In genomic region chr7:138869353-138869752, GRCh38 we compare ENCODE assay signal across 34 cellular contexts.
"Had no signal": no experiment of that assay in that cellular context is flagged by ENCODE, and none has a peak within 500 bp of the region (broad histone marks: within the 10 kb centered on the region; RNA-seq: fewer than 3 reads in every experiment).

No MANE protein-coding gene starts in this region.

- H3K4me3 Mint-ChIP-seq: activated CD4-positive, alpha-beta T cell treated with anti-CD3 and anti-CD28 coated beads, Interleukin-2, amount 10 ng/mL, durations not matched to agents 24 days and 14 days; activated CD8-positive, alpha-beta T cell treated with anti-CD3 and anti-CD28 coated beads, Interleukin-2, amount 10 ng/mL, durations not matched to agents 7 days and 5 days; activated T-cell treated with anti-CD3 and anti-CD28 coated beads, Interleukin-2, amount 50 U/mL, for 24 hours; brain; IgD-negative memory B cell; T-helper 2 cell treated with Interferon-gamma antibody and Interleukin-4, amounts not matched to agents 5 μg/mL and 100 μg/mL, for 36 hours had no signal

- ATAC-seq: activated CD8-positive, alpha-beta T cell treated with anti-CD3 and anti-CD28 coated beads, Interleukin-2, amount 10 ng/mL, durations not matched to agents 7 days and 5 days; activated naive CD4-positive, alpha-beta T cell treated with anti-CD3 and anti-CD28 coated beads, Interleukin-2, amount 50 U/mL, for 72 hours; PC-3; Right ventricle myocardium inferior; SK-N-SH treated with all-trans-retinoic acid at 6 μM for 48 hours had no signal

- H3K36me3 Mint-ChIP-seq: activated naive CD4-positive, alpha-beta T cell treated with anti-CD3 and anti-CD28 coated beads, Interleukin-2, amount 50 U/mL, for 72 hours had no signal

- H3K27ac ChIP-seq: adrenal gland, Peyer's patch, RWPE1 had no signal

- FAIRE-seq: TTC549 had no signal

- H3K27me3 Mint-ChIP-seq: activated T-cell treated with anti-CD3 and anti-CD28 coated beads, Interleukin-2, amount 50 U/mL, for 24 hours; brain had no signal

- H3K27me3 ChIP-seq: adrenal gland, MG63, Peyer's patch had no signal

- H3K4me1 ChIP-seq: adrenal gland, Peyer's patch had no signal

- H3K27ac Mint-ChIP-seq: activated CD4-positive, alpha-beta T cell treated with anti-CD3 and anti-CD28 coated beads, Interleukin-2, amount 10 ng/mL, durations not matched to agents 24 days and 14 days; activated CD8-positive, alpha-beta T cell treated with anti-CD3 and anti-CD28 coated beads, Interleukin-2, amount 10 ng/mL, durations not matched to agents 7 days and 5 days; activated T-cell treated with anti-CD3 and anti-CD28 coated beads, Interleukin-2, amount 50 U/mL, for 24 hours; activated T-helper 2 cell treated with anti-CD3 and anti-CD28 coated beads, Interferon-gamma antibody, Interleukin-2, Interleukin-4, amounts not matched to agents 10 μg/mL and 5 μg/mL and 100 μg/mL, durations not matched to agents 14 hours and 24 hours and 36 hours; IgD-negative memory B cell; T-helper 2 cell treated with Interferon-gamma antibody and Interleukin-4, amounts not matched to agents 5 μg/mL and 100 μg/mL, for 36 hours had no signal

- H3K36me3 ChIP-seq: MG63, Peyer's patch had no signal

- H3K9me3 ChIP-seq: adrenal gland, MG63, Peyer's patch had no signal

- H3K4me3 ChIP-seq: adrenal gland, MG63, Peyer's patch had no signal

- H3K9me3 Mint-ChIP-seq: activated CD4-positive, alpha-beta T cell treated with anti-CD3 and anti-CD28 coated beads, Interleukin-2, amount 10 ng/mL, durations not matched to agents 24 days and 14 days; activated naive CD4-positive, alpha-beta T cell treated with anti-CD3 and anti-CD28 coated beads, Interleukin-2, amount 50 U/mL, for 72 hours; activated T-cell treated with anti-CD3 and anti-CD28 coated beads, Interleukin-2, amount 50 U/mL, for 24 hours; activated T-helper 2 cell treated with anti-CD3 and anti-CD28 coated beads, Interferon-gamma antibody, Interleukin-2, Interleukin-4, amounts not matched to agents 10 μg/mL and 5 μg/mL and 100 μg/mL, durations not matched to agents 14 hours and 24 hours and 36 hours; brain; T-helper 2 cell treated with Interferon-gamma antibody and Interleukin-4, amounts not matched to agents 5 μg/mL and 100 μg/mL, for 36 hours had no signal

- DNase-seq: activated CD4-positive, alpha-beta T cell treated with anti-CD3 and anti-CD28 coated beads, Interleukin-2, amount 10 ng/mL, durations not matched to agents 24 days and 14 days; activated CD4-positive, alpha-beta T cell treated with anti-CD3 and anti-CD28 coated beads, Interleukin-2, amount 50 U/mL, for 4 hours; activated CD8-positive, alpha-beta T cell treated with anti-CD3 and anti-CD28 coated beads, Interleukin-2, amount 10 ng/mL, durations not matched to agents 7 days and 5 days; activated gamma-delta T cell; activated naive CD4-positive, alpha-beta T cell treated with Interleukin-2 at 50 U/mL for 16 hours; activated T-cell treated with anti-CD3 and anti-CD28 coated beads, Interleukin-2, amount 50 U/mL, for 24 hours; Kasumi-1; KG1; MG63; NCI-H1048; NCI-H1105 treated with DMSO at 0.1 percent for 48 hours; NCI-H1436; NCI-H1694; NCI-H1930; NCI-H2081 treated with DMSO at 0.1 percent for 48 hours; NCI-H2171; NCI-H510A; NCI-H526; NCI-H748 treated with DMSO at 0.1 percent for 48 hours; NK-92 treated with Interleukin-12 subunit alpha and Interleukin-12 subunit beta, amount 100 ng/mL, for 24 hours; PC-3; Peyer's patch; SIG-M5; SW 1271 had no signal
